1 cellular context compared by ENCODE assay signal in the genomic region with DNA sequence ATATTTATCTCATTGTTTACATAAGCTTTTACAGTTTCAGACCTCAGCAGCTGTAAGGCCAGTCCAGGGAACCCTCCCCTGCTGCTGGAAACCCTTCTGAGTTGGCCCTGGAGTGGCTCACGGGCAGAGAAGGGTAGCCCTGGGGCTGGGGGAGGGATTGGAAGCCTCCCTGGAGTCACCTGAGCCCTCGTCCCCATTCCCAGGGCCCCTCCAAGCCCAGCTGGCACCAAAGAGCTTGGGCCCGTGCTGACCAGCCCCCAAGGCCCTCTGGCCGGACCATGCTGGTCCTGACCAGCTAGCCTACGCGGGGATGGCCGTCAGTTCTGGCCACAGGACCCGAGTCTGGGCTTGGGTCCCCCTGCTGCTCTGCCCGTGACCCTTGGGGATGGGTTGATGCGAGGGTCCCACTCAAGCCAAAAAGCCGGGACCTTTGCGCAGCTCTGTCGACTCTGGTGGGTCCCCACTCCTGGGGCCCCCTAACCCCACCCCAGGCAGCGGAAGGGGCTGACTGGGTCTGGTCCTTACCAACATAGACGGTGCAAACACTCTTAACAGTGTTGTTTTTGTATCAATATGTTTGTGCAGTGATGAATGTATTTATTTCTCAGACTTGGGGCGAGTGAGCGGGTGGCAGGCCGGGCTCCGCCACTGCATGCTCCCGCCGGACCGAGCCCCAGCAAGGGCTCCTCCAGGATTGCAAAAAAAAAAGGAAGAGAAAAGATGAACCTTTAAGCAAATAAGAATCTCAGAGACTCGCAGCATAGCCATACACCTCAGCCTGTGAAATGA.
TF ChIP-seq lines count a peak whose summit lies in the region.

No MANE protein-coding gene starts in this region.

TF ChIP-seq in K562, 482 proteins besides CTCF, POLR2A, EP300 and RAD21 (continued from another document and continues in another):
- TF ChIP-seq, protein P1, sequence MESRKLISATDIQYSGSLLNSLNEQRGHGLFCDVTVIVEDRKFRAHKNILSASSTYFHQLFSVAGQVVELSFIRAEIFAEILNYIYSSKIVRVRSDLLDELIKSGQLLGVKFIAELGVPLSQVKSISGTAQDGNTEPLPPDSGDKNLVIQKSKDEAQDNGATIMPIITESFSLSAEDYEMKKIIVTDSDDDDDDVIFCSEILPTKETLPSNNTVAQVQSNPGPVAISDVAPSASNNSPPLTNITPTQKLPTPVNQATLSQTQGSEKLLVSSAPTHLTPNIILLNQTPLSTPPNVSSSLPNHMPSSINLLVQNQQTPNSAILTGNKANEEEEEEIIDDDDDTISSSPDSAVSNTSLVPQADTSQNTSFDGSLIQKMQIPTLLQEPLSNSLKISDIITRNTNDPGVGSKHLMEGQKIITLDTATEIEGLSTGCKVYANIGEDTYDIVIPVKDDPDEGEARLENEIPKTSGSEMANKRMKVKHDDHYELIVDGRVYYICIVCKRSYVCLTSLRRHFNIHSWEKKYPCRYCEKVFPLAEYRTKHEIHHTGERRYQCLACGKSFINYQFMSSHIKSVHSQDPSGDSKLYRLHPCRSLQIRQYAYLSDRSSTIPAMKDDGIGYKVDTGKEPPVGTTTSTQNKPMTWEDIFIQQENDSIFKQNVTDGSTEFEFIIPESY (CRISPR knock-in tag; IDR thresholded peaks at IDR 0.05), result peak; percentile 87
- TF ChIP-seq ZNF197 (CRISPR knock-in tag; IDR thresholded peaks at IDR 0.05; ENCODE audit: low read depth) (no peak), GATAD2B (IDR thresholded peaks at IDR 0.05; ENCODE audit: borderline replicate concordance) (no peak), CBFB (CRISPR knock-in tag; IDR thresholded peaks at IDR 0.05) (peak; percentile 69; the same call in 1 of the 2 replicates), MYC (IDR thresholded peaks at IDR 0.05; ENCODE audit: low read depth, low read length) (no peak), MYC (CRISPR knock-in tag; IDR thresholded peaks at IDR 0.05; ENCODE audit: borderline replicate concordance, low read depth) (0 out of 2 replicates have a peak, but pooled peaks have one; percentile 12), STAG1 (CRISPR knock-in tag; IDR thresholded peaks at IDR 0.05; ENCODE audit: borderline replicate concordance) (0 out of 2 replicates have a peak, but pooled peaks have one; percentile 34), ZNF124 (CRISPR knock-in tag; IDR thresholded peaks at IDR 0.05) (0 out of 2 replicates have a peak, but pooled peaks have one; percentile 24), POLR2B (IDR thresholded peaks at IDR 0.05; ENCODE audit: low read depth, partially characterized antibody) (peak; percentile 9), FIP1L1 (IDR thresholded peaks at IDR 0.05; ENCODE audit: low read depth, low read length, poor library complexity, severe bottlenecking) (peak; percentile 25), CREM (IDR thresholded peaks at IDR 0.05; ENCODE audit: low read depth) (no peak), SMARCA5 (IDR thresholded peaks at IDR 0.05) (no peak), TARDBP (IDR thresholded peaks at IDR 0.05) (0 out of 2 replicates have a peak, but pooled peaks have one; percentile 22), STAT5A (IDR thresholded peaks at IDR 0.05; ENCODE audit: borderline replicate concordance, low read length) (0 out of 2 replicates have a peak, but pooled peaks have one; percentile 1), PHF21A (IDR thresholded peaks at IDR 0.05; ENCODE audit: borderline replicate concordance, low read depth) (no peak), PPARD (CRISPR knock-in tag; IDR thresholded peaks at IDR 0.05) (0 out of 2 replicates have a peak, but pooled peaks have one; percentile 4), CEBPB (tag; IDR thresholded peaks at IDR 0.05) (no peak), POLR2AphosphoS5 (IDR thresholded peaks at IDR 0.05; ENCODE audit: control insufficient read depth, insufficient read depth, low read depth, low read length) (peak; percentile 78; the same call in 1 of the 2 replicates), ERF (CRISPR knock-in tag; IDR thresholded peaks at IDR 0.05) (0 out of 2 replicates have a peak, but pooled peaks have one; percentile 10), ZNF561 (CRISPR knock-in tag; conservative IDR thresholded peaks at IDR 0.05) (0 out of 2 replicates have a peak, but pooled peaks have one; percentile 47), ATF1 (CRISPR knock-in tag; IDR thresholded peaks at IDR 0.05) (no peak), ATF1 (tag; IDR thresholded peaks at IDR 0.05) (no peak), HNRNPH1 (optimal IDR thresholded peaks at IDR 0.05; ENCODE audit: low read depth, low read length) (no peak), NFRKB (IDR thresholded peaks at IDR 0.05; ENCODE audit: low read depth) (no peak), PHB (CRISPR knock-in tag; IDR thresholded peaks at IDR 0.05) (peak; percentile 83), ZNF77 (CRISPR knock-in tag; IDR thresholded peaks at IDR 0.05) (no peak), RBM14 (IDR thresholded peaks at IDR 0.05; ENCODE audit: borderline replicate concordance, insufficient read depth, low read depth, low read length) (0 out of 2 replicates have a peak, but pooled peaks have one; percentile 25), CTBP1 (IDR thresholded peaks at IDR 0.05; ENCODE audit: borderline replicate concordance) (no peak), HDAC8 (tag; IDR thresholded peaks at IDR 0.05) (no peak)
- TF ChIP-seq, protein P2, sequence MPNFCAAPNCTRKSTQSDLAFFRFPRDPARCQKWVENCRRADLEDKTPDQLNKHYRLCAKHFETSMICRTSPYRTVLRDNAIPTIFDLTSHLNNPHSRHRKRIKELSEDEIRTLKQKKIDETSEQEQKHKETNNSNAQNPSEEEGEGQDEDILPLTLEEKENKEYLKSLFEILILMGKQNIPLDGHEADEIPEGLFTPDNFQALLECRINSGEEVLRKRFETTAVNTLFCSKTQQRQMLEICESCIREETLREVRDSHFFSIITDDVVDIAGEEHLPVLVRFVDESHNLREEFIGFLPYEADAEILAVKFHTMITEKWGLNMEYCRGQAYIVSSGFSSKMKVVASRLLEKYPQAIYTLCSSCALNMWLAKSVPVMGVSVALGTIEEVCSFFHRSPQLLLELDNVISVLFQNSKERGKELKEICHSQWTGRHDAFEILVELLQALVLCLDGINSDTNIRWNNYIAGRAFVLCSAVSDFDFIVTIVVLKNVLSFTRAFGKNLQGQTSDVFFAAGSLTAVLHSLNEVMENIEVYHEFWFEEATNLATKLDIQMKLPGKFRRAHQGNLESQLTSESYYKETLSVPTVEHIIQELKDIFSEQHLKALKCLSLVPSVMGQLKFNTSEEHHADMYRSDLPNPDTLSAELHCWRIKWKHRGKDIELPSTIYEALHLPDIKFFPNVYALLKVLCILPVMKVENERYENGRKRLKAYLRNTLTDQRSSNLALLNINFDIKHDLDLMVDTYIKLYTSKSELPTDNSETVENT (CRISPR knock-in tag; IDR thresholded peaks at IDR 0.05), result peak; percentile 23; the same call in 1 of the 2 replicates
- TF ChIP-seq, protein P3, sequence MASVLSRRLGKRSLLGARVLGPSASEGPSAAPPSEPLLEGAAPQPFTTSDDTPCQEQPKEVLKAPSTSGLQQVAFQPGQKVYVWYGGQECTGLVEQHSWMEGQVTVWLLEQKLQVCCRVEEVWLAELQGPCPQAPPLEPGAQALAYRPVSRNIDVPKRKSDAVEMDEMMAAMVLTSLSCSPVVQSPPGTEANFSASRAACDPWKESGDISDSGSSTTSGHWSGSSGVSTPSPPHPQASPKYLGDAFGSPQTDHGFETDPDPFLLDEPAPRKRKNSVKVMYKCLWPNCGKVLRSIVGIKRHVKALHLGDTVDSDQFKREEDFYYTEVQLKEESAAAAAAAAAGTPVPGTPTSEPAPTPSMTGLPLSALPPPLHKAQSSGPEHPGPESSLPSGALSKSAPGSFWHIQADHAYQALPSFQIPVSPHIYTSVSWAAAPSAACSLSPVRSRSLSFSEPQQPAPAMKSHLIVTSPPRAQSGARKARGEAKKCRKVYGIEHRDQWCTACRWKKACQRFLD (CRISPR knock-in tag; IDR thresholded peaks at IDR 0.05), result no peak
- TF ChIP-seq, protein P4, sequence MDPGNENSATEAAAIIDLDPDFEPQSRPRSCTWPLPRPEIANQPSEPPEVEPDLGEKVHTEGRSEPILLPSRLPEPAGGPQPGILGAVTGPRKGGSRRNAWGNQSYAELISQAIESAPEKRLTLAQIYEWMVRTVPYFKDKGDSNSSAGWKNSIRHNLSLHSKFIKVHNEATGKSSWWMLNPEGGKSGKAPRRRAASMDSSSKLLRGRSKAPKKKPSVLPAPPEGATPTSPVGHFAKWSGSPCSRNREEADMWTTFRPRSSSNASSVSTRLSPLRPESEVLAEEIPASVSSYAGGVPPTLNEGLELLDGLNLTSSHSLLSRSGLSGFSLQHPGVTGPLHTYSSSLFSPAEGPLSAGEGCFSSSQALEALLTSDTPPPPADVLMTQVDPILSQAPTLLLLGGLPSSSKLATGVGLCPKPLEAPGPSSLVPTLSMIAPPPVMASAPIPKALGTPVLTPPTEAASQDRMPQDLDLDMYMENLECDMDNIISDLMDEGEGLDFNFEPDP (CRISPR knock-in tag; IDR thresholded peaks at IDR 0.05), result no peak
- TF ChIP-seq, protein P5, sequence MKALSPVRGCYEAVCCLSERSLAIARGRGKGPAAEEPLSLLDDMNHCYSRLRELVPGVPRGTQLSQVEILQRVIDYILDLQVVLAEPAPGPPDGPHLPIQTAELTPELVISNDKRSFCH (CRISPR knock-in tag; IDR thresholded peaks at IDR 0.05), result no peak
- TF ChIP-seq, protein P5 (tag; IDR thresholded peaks at IDR 0.05), result no peak
- TF ChIP-seq, protein P6, sequence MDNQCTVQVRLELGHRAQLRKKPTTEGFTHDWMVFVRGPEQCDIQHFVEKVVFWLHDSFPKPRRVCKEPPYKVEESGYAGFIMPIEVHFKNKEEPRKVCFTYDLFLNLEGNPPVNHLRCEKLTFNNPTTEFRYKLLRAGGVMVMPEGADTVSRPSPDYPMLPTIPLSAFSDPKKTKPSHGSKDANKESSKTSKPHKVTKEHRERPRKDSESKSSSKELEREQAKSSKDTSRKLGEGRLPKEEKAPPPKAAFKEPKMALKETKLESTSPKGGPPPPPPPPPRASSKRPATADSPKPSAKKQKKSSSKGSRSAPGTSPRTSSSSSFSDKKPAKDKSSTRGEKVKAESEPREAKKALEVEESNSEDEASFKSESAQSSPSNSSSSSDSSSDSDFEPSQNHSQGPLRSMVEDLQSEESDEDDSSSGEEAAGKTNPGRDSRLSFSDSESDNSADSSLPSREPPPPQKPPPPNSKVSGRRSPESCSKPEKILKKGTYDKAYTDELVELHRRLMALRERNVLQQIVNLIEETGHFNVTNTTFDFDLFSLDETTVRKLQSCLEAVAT (IDR thresholded peaks at IDR 0.05), result no peak
- TF ChIP-seq, protein P7, sequence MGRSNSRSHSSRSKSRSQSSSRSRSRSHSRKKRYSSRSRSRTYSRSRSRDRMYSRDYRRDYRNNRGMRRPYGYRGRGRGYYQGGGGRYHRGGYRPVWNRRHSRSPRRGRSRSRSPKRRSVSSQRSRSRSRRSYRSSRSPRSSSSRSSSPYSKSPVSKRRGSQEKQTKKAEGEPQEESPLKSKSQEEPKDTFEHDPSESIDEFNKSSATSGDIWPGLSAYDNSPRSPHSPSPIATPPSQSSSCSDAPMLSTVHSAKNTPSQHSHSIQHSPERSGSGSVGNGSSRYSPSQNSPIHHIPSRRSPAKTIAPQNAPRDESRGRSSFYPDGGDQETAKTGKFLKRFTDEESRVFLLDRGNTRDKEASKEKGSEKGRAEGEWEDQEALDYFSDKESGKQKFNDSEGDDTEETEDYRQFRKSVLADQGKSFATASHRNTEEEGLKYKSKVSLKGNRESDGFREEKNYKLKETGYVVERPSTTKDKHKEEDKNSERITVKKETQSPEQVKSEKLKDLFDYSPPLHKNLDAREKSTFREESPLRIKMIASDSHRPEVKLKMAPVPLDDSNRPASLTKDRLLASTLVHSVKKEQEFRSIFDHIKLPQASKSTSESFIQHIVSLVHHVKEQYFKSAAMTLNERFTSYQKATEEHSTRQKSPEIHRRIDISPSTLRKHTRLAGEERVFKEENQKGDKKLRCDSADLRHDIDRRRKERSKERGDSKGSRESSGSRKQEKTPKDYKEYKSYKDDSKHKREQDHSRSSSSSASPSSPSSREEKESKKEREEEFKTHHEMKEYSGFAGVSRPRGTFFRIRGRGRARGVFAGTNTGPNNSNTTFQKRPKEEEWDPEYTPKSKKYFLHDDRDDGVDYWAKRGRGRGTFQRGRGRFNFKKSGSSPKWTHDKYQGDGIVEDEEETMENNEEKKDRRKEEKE (IDR thresholded peaks at IDR 0.05; ENCODE audit: borderline replicate concordance in 1 of 2, control insufficient read depth in 1 of 2, low read depth in 2 of 2, low read length in 1 of 2), result no peak
- TF ChIP-seq, protein P8, sequence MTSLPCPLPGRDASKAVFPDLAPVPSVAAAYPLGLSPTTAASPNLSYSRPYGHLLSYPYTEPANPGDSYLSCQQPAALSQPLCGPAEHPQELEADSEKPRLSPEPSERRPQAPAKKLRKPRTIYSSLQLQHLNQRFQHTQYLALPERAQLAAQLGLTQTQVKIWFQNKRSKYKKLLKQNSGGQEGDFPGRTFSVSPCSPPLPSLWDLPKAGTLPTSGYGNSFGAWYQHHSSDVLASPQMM (CRISPR knock-in tag; IDR thresholded peaks at IDR 0.05), result no peak
- TF ChIP-seq, protein P9, sequence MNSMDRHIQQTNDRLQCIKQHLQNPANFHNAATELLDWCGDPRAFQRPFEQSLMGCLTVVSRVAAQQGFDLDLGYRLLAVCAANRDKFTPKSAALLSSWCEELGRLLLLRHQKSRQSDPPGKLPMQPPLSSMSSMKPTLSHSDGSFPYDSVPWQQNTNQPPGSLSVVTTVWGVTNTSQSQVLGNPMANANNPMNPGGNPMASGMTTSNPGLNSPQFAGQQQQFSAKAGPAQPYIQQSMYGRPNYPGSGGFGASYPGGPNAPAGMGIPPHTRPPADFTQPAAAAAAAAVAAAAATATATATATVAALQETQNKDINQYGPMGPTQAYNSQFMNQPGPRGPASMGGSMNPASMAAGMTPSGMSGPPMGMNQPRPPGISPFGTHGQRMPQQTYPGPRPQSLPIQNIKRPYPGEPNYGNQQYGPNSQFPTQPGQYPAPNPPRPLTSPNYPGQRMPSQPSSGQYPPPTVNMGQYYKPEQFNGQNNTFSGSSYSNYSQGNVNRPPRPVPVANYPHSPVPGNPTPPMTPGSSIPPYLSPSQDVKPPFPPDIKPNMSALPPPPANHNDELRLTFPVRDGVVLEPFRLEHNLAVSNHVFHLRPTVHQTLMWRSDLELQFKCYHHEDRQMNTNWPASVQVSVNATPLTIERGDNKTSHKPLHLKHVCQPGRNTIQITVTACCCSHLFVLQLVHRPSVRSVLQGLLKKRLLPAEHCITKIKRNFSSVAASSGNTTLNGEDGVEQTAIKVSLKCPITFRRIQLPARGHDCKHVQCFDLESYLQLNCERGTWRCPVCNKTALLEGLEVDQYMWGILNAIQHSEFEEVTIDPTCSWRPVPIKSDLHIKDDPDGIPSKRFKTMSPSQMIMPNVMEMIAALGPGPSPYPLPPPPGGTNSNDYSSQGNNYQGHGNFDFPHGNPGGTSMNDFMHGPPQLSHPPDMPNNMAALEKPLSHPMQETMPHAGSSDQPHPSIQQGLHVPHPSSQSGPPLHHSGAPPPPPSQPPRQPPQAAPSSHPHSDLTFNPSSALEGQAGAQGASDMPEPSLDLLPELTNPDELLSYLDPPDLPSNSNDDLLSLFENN (IDR thresholded peaks at IDR 0.05; ENCODE audit: low read depth in 2 of 2, low read length in 2 of 2), result 0 out of 4 replicates have a peak, but pooled peaks of 1 of the 2 experiments have one; percentile 15
- TF ChIP-seq, protein P10, sequence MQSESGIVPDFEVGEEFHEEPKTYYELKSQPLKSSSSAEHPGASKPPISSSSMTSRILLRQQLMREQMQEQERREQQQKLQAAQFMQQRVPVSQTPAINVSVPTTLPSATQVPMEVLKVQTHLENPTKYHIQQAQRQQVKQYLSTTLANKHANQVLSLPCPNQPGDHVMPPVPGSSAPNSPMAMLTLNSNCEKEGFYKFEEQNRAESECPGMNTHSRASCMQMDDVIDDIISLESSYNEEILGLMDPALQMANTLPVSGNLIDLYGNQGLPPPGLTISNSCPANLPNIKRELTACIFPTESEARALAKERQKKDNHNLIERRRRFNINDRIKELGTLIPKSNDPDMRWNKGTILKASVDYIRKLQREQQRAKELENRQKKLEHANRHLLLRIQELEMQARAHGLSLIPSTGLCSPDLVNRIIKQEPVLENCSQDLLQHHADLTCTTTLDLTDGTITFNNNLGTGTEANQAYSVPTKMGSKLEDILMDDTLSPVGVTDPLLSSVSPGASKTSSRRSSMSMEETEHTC (IDR thresholded peaks at IDR 0.05), result 0 out of 2 replicates have a peak, but pooled peaks have one; percentile 8
